In genomic region chr3:24004171-24004938, GRCh38 we compare ENCODE assay signal across 11 cellular contexts. TPM values are rescaled to one million over a fixed set of nuclear protein-coding genes. Genes with fewer than 3 reads are reported as not detected.
DNase-seq lines count a peak whose midpoint lies in the region; ATAC-seq, FAIRE-seq and TF ChIP-seq lines count a peak whose summit lies in the region.
"Had no signal": no experiment of that assay in that cellular context is flagged by ENCODE, and none has a peak within 500 bp of the region (broad histone marks: within the 10 kb centered on the region; RNA-seq: fewer than 3 reads in every experiment).

No MANE protein-coding gene starts in this region.

- no peak overlapping the region for H2AFZ ChIP-seq in HepG2 (ENCODE audit: low read length)
- H2AFZ ChIP-seq: neural progenitor cell had no signal

- intact Hi-C loops in HepG2 (cut with micrococcal nuclease; ENCODE audit: unreplicated experiment), result no loop called here

- POLR2A ChIA-PET in HepG2 (lab: Yijun Ruan, JAX), result no interaction called here

- no peaks in the 10 kb centered on the region for H3K27me3 Mint-ChIP-seq in stimulated activated naive B cell treated with anti-CD40 and anti-IgM and Interleukin-4, amounts not matched to agents 10 μg/mL and 1 μg/mL and 100 μg/mL, for 72 hours

- no peaks in the 10 kb centered on the region for H3K36me3 Mint-ChIP-seq in stimulated activated naive B cell treated with anti-CD40 and anti-IgM and Interleukin-4, amounts not matched to agents 10 μg/mL and 1 μg/mL and 100 μg/mL, for 72 hours
- H3K36me3 Mint-ChIP-seq: neural progenitor cell had no signal

- H3K4me3 Mint-ChIP-seq in stimulated activated naive B cell treated with anti-CD40 and anti-IgM and Interleukin-4, amounts not matched to agents 10 μg/mL and 1 μg/mL and 100 μg/mL, for 72 hours, result no peak overlapping the region
- H3K4me3 Mint-ChIP-seq: activated B cell treated with CpG ODN at 0.5 μM for 24 hours, neural progenitor cell had no signal

- no peak for FAIRE-seq in HepG2 (lab: Jason Lieb, UNC)

- no peaks in the 10 kb centered on the region for H3K9me3 ChIP-seq in HepG2 (ENCODE audit: low read length)

- no peak overlapping the region for H3K4me2 ChIP-seq in HepG2 (ENCODE audit: low read depth, low read length)
- H3K4me2 ChIP-seq: KMS-11, neural progenitor cell had no signal

- no peak overlapping the region for H3K27ac Mint-ChIP-seq in stimulated activated naive B cell treated with anti-CD40 and anti-IgM and Interleukin-4, amounts not matched to agents 10 μg/mL and 1 μg/mL and 100 μg/mL, for 72 hours
- H3K27ac Mint-ChIP-seq: activated B cell treated with CpG ODN at 0.5 μM for 24 hours, neural progenitor cell had no signal

- peak; percentile 82 for ATAC-seq in HG02798 (IDR thresholded peaks at IDR 0.05; ENCODE audit: poor library complexity, unreplicated experiment)
- ATAC-seq in stimulated activated naive B cell treated with anti-CD40 and anti-IgM and Interleukin-4, amounts not matched to agents 10 μg/mL and 1 μg/mL and 100 μg/mL, for 72 hours (replicated peaks), result peak; percentile 77 to 90
- no peak for ATAC-seq in HepG2
- no peak for ATAC-seq in GM18519 (IDR thresholded peaks at IDR 0.05; ENCODE audit: low FRiP score, unreplicated experiment)

- CTCF ChIA-PET in HepG2 (lab: Yijun Ruan, JAX; ENCODE audit: low intra/inter-chr PET ratio, low total read pairs), result no interaction called here

- WGBS in HepG2 (ENCODE audit: low lambda C conversion rate), result 64% methylated on average over 4 of the region's 4 CpGs

- no peaks in the 10 kb centered on the region for H3K4me1 ChIP-seq in HepG2 (ENCODE audit: insufficient read depth, low read length)

- DNase-seq in activated T-cell treated with anti-CD3 and anti-CD28 coated beads for 48 hours (ENCODE audit: low read depth), result peak; percentile 5
- DNase-seq in activated T-cell treated with anti-CD3 and anti-CD28 coated beads, Interleukin-2, amount 50 U/mL, for 1 hour, result no peak
- peak; percentile 41 for DNase-seq in Jurkat, Clone E6-1 (ENCODE audit: low read depth, low spot score)
- DNase-seq in stimulated activated naive B cell treated with anti-CD40 and anti-IgM and Interleukin-4, amounts not matched to agents 10 μg/mL and 1 μg/mL and 100 μg/mL, for 72 hours, result no peak
- no peak for DNase-seq in HepG2 (ENCODE audit: low spot score)
- DNase-seq in HPDE6-E6E7 (ENCODE audit: extremely low spot score), result no peak
- DNase-seq: activated B cell treated with CpG ODN at 0.5 μM for 24 hours had no signal

- in situ Hi-C loops in HepG2 (cut with HindIII; ENCODE audit: extremely low pct_ligation_motif_present, low pct_unique_long_range_greater_than_20kb), result loop anchor here (25.0 kb wide), 1 partner anchor 683 kb away; no protein-coding TSS in a partner anchor

- peaks cover 7 to 8% of the 10 kb centered on the region in 2 donors for H3K4me1 Mint-ChIP-seq in stimulated activated naive B cell treated with anti-CD40 and anti-IgM and Interleukin-4, amounts not matched to agents 10 μg/mL and 1 μg/mL and 100 μg/mL, for 72 hours
- H3K4me1 Mint-ChIP-seq: neural progenitor cell had no signal

- TF ChIP-seq RAD21 in HepG2 (CRISPR knock-in tag; IDR thresholded peaks at IDR 0.05), result no peak

- H3K27ac ChIP-seq in HepG2 (ENCODE audit: extremely low read length, insufficient read depth, low read length), result no peak overlapping the region
- H3K27ac ChIP-seq: KMS-11, neural progenitor cell had no signal

- no peaks in the 10 kb centered on the region for H3K79me2 ChIP-seq in HepG2 (ENCODE audit: insufficient read depth, low read length)

- no peak overlapping the region for H3K4me3 ChIP-seq in Jurkat, Clone E6-1 (ENCODE audit: low read length)
- H3K4me3 ChIP-seq in HepG2 (replicated peaks in 1 of 3; ENCODE audit: insufficient read depth in 1 of 3, low read depth in 2 of 3, low read length in 3 of 3), result no peak overlapping the region
- H3K4me3 ChIP-seq: neural progenitor cell had no signal

- no peak for TF ChIP-seq EP300 in HepG2 (IDR thresholded peaks at IDR 0.05; ENCODE audit: low read depth in 2 of 2, low read length in 2 of 2)
- no peak for TF ChIP-seq EP300 in HepG2 (CRISPR knock-in tag; IDR thresholded peaks at IDR 0.05; ENCODE audit: borderline replicate concordance)

- H3K9ac ChIP-seq in HepG2 (ENCODE audit: insufficient read depth, low read depth, low read length), result no peak overlapping the region
- H3K9ac ChIP-seq: KMS-11, neural progenitor cell had no signal

- no peak for TF ChIP-seq CTCF in HepG2 (CRISPR knock-in tag; IDR thresholded peaks at IDR 0.05)

- TF ChIP-seq POLR2A in HepG2 (IDR thresholded peaks at IDR 0.05; ENCODE audit: insufficient read depth in 1 of 2, low read depth in 2 of 2, low read length in 2 of 2), result no peak

- no peaks in the 10 kb centered on the region for H4K20me1 ChIP-seq in HepG2 (ENCODE audit: insufficient read depth, low read length)

- H3K27me3 ChIP-seq in HepG2 (ENCODE audit: control insufficient read depth in 1 of 2, insufficient read depth in 2 of 2, low read length in 2 of 2), result peaks cover 0 to 10% of the 10 kb centered on the region in 2 experiments; a peak in 2 of 5 replicates
- H3K27me3 ChIP-seq: neural progenitor cell had no signal

- no TSS peak for BruUV-seq in HepG2 (replicated peaks; lab: Mats Ljungman, UMichigan)

- no peaks in the 10 kb centered on the region for H3K9me3 Mint-ChIP-seq in stimulated activated naive B cell treated with anti-CD40 and anti-IgM and Interleukin-4, amounts not matched to agents 10 μg/mL and 1 μg/mL and 100 μg/mL, for 72 hours
- H3K9me3 Mint-ChIP-seq: neural progenitor cell had no signal

- H3K36me3 ChIP-seq in HepG2 (replicated peaks in 1 of 2; ENCODE audit: control insufficient read depth in 1 of 2, insufficient read depth in 2 of 2, low read length in 2 of 2), result no peaks in the 10 kb centered on the region
- H3K36me3 ChIP-seq: neural progenitor cell had no signal

TF ChIP-seq in HepG2, 621 proteins besides CTCF, POLR2A, EP300 and RAD21:
- TF ChIP-seq ZNF569 (CRISPR knock-in tag; IDR thresholded peaks at IDR 0.05; ENCODE audit: borderline replicate concordance) (no peak), JDP2 (CRISPR knock-in tag; IDR thresholded peaks at IDR 0.05; ENCODE audit: borderline replicate concordance) (no peak), ZNF841 (CRISPR knock-in tag; IDR thresholded peaks at IDR 0.05; ENCODE audit: borderline replicate concordance) (no peak), CHCHD3 (CRISPR knock-in tag; IDR thresholded peaks at IDR 0.05) (no peak), ZNF839 (CRISPR knock-in tag; IDR thresholded peaks at IDR 0.05; ENCODE audit: borderline replicate concordance) (no peak), MXD3 (CRISPR knock-in tag; IDR thresholded peaks at IDR 0.05) (no peak), ZNF513 (CRISPR knock-in tag; conservative IDR thresholded peaks at IDR 0.05) (no peak), CBX2 (IDR thresholded peaks at IDR 0.05; ENCODE audit: low read depth, low read length) (no peak), CBX2 (CRISPR knock-in tag; IDR thresholded peaks at IDR 0.05; ENCODE audit: low read depth) (no peak), MAFF (IDR thresholded peaks at IDR 0.05; ENCODE audit: low read depth, low read length) (no peak), SMC3 (IDR thresholded peaks at IDR 0.05; ENCODE audit: low read length) (no peak), ISX (CRISPR knock-in tag; conservative IDR thresholded peaks at IDR 0.05) (no peak), ZNF17 (CRISPR knock-in tag; IDR thresholded peaks at IDR 0.05) (no peak), HNRNPL (IDR thresholded peaks at IDR 0.05; ENCODE audit: low read depth, low read length) (no peak), ZBTB42 (CRISPR knock-in tag; IDR thresholded peaks at IDR 0.05) (no peak)

RNA-seq across cellular contexts. Expression of gene NR1D2, which starts 59.3 kb away (rescaled TPM):
- 8.2 TPM for polyA plus RNA-seq in Jurkat, Clone E6-1 (2012; ENCODE audit: insufficient read depth, insufficient read length)
- 8.1 and 14.3 TPM in 2 replicates for total RNA-seq in HepG2 (2016; rRNA removed; fragmentation: Illumina TruSeq; extraction: Trizol)
- 3.8 and 4.4 TPM in 2 replicates for total RNA-seq in HepG2 (2016; cell fraction: cytosol; rRNA removed; fragmentation: Illumina TruSeq; extraction: Trizol; ENCODE audit: low read depth)
- 10.2 and 12.5 TPM in 2 replicates for total RNA-seq in HepG2 (2016; cell fraction: insoluble cytoplasmic fraction; rRNA removed; fragmentation: Illumina TruSeq; extraction: Trizol)
- total RNA-seq in HepG2 (2016; cell fraction: membrane; rRNA removed; fragmentation: Illumina TruSeq; extraction: Trizol), result 8.8 and 9.8 TPM in 2 replicates
- 9.6 and 11.0 TPM in 2 replicates for total RNA-seq in HepG2 (2016; cell fraction: nucleus; rRNA removed; fragmentation: Illumina TruSeq; extraction: Trizol)
- 5.3 TPM in 2 replicates for polyA plus RNA-seq in HepG2 (2011; rRNA removed)
- 2.6 and 4.6 TPM in 2 replicates for polyA plus RNA-seq in HepG2 (2011; cell fraction: cytosol; rRNA removed)
- 2.9 and 3.5 TPM in 2 replicates for polyA plus RNA-seq in HepG2 (2011; cell fraction: nucleus; rRNA removed)
- polyA plus RNA-seq in HepG2 (2012), result 11.8 and 12.0 TPM in 2 replicates
- 0.38 and 0.43 TPM in 2 replicates for polyA plus RNA-seq in HepG2 (2016; cell fraction: cytosol; fragmentation: Illumina TruSeq; extraction: Trizol; ENCODE audit: low read depth)
- 7.2 and 7.4 TPM in 2 replicates for polyA plus RNA-seq in HepG2 (2016; cell fraction: insoluble cytoplasmic fraction; fragmentation: Illumina TruSeq; extraction: Trizol; ENCODE audit: low read depth)
- polyA plus RNA-seq in HepG2 (2016; cell fraction: membrane; fragmentation: Illumina TruSeq; extraction: Trizol; ENCODE audit: low read depth), result 2.1 and 2.3 TPM in 2 replicates
- polyA plus RNA-seq in HepG2 (2016; cell fraction: nucleus; fragmentation: Illumina TruSeq; extraction: Trizol; ENCODE audit: insufficient read depth, low read depth), result 5.6 and 5.9 TPM in 2 replicates
- 6.0 and 17.2 TPM in 2 replicates for polyA minus RNA-seq in HepG2 (2011; rRNA and poly(A)+ RNA removed; ENCODE audit: low replicate concordance)
- polyA minus RNA-seq in HepG2 (2011; cell fraction: cytosol; rRNA and poly(A)+ RNA removed), result 11.6 and 16.5 TPM in 2 replicates
- 26.5 and 29.6 TPM in 2 replicates for polyA minus RNA-seq in HepG2 (2011; cell fraction: nucleus; rRNA and poly(A)+ RNA removed)

Comparison
In these comparisons a context has a peak if more than half of its experiments do, and no peak if none do; other contexts are left out.
1. DNase-seq: peak in activated T-cell treated with anti-CD3 and anti-CD28 coated beads for 48 hours (single experiment) and Jurkat, Clone E6-1 (single experiment); none in activated T-cell treated with anti-CD3 and anti-CD28 coated beads, Interleukin-2, amount 50 U/mL, for 1 hour (single experiment), stimulated activated naive B cell treated with anti-CD40 and anti-IgM and Interleukin-4, amounts not matched to agents 10 μg/mL and 1 μg/mL and 100 μg/mL, for 72 hours (single experiment), HepG2 (single experiment) and HPDE6-E6E7 (single experiment).
2. ATAC-seq: peak in HG02798 (single experiment) and stimulated activated naive B cell treated with anti-CD40 and anti-IgM and Interleukin-4, amounts not matched to agents 10 μg/mL and 1 μg/mL and 100 μg/mL, for 72 hours (2 of 2); none in HepG2 (single experiment) and GM18519 (single experiment).